In the genomic region with DNA sequence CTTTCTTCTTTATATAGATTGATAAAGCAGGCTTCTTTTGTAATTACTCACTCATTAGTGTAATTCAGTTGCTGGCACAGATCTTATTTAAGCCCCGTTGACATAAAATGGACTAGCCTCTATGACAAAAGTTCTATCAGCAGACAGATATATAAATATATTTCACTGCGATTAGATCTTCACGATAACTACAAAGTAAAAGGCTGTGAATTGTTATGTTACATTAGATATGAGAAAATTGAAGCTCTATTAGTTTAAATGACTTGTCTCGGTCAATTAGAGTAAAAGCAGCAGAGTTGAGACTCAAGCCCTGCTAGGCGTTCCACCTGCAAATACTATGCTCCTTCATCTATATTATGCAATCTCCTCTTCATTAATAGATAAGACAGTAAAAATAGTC, we compare ENCODE assay signal across 1 cellular context.
TF ChIP-seq lines count a peak whose summit lies in the region.

No MANE protein-coding gene starts in this region.

TF ChIP-seq in SK-N-SH treated with all-trans-retinoic acid at 6 μM for 48 hours, 23 proteins besides CTCF, POLR2A, EP300 and RAD21 (continued from another document):
- TF ChIP-seq, protein P1, sequence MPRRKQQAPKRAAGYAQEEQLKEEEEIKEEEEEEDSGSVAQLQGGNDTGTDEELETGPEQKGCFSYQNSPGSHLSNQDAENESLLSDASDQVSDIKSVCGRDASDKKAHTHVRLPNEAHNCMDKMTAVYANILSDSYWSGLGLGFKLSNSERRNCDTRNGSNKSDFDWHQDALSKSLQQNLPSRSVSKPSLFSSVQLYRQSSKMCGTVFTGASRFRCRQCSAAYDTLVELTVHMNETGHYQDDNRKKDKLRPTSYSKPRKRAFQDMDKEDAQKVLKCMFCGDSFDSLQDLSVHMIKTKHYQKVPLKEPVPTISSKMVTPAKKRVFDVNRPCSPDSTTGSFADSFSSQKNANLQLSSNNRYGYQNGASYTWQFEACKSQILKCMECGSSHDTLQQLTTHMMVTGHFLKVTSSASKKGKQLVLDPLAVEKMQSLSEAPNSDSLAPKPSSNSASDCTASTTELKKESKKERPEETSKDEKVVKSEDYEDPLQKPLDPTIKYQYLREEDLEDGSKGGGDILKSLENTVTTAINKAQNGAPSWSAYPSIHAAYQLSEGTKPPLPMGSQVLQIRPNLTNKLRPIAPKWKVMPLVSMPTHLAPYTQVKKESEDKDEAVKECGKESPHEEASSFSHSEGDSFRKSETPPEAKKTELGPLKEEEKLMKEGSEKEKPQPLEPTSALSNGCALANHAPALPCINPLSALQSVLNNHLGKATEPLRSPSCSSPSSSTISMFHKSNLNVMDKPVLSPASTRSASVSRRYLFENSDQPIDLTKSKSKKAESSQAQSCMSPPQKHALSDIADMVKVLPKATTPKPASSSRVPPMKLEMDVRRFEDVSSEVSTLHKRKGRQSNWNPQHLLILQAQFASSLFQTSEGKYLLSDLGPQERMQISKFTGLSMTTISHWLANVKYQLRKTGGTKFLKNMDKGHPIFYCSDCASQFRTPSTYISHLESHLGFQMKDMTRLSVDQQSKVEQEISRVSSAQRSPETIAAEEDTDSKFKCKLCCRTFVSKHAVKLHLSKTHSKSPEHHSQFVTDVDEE (CRISPR knock-in tag; IDR thresholded peaks at IDR 0.05): no peak
- TF ChIP-seq OSR1 (CRISPR knock-in tag; IDR thresholded peaks at IDR 0.05): no peak
- TF ChIP-seq, protein P2, sequence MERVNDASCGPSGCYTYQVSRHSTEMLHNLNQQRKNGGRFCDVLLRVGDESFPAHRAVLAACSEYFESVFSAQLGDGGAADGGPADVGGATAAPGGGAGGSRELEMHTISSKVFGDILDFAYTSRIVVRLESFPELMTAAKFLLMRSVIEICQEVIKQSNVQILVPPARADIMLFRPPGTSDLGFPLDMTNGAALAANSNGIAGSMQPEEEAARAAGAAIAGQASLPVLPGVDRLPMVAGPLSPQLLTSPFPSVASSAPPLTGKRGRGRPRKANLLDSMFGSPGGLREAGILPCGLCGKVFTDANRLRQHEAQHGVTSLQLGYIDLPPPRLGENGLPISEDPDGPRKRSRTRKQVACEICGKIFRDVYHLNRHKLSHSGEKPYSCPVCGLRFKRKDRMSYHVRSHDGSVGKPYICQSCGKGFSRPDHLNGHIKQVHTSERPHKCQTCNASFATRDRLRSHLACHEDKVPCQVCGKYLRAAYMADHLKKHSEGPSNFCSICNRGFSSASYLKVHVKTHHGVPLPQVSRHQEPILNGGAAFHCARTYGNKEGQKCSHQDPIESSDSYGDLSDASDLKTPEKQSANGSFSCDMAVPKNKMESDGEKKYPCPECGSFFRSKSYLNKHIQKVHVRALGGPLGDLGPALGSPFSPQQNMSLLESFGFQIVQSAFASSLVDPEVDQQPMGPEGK (CRISPR knock-in tag; IDR thresholded peaks at IDR 0.05; ENCODE audit: borderline replicate concordance): no peak
- TF ChIP-seq CSDC2 (CRISPR knock-in tag; IDR thresholded peaks at IDR 0.05): no peak
- no peak for TF ChIP-seq ZNF8 (CRISPR knock-in tag; IDR thresholded peaks at IDR 0.05)
- no peak for TF ChIP-seq SNAI2 (CRISPR knock-in tag; IDR thresholded peaks at IDR 0.05)
